In the genomic region with DNA sequence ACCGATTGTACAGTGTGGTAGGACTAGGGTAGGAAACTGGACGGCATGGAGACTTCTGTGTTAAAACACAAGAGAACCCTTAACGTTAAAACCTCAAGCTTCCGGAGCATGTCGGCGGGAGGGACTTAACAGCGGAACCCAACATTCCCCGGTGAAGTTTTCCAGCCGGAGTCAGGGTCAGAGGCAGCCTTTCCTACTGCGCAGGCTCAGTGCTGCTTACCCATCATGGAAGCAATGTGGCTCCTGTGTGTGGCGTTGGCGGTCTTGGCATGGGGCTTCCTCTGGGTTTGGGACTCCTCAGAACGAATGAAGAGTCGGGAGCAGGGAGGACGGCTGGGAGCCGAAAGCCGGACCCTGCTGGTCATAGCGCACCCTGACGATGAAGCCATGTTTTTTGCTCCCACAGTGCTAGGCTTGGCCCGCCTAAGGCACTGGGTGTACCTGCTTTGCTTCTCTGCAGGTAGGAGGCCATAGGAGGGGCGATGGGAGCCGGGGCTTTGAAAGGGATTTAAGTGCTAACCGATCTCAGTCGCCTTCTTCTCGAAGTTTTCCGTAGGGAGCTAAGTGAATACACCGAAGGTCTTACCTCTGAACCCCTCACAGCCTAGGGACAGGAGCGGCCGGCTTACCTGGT, we compare ENCODE assay signal across 8 cellular contexts. TPM values are rescaled to one million over a fixed set of nuclear protein-coding genes. Genes with fewer than 3 reads are reported as not detected.
A peak's percentile ranks its signal among the peaks of the same experiment; 100 is the strongest.
DNase-seq lines count a peak whose midpoint lies in the region; FAIRE-seq and TF ChIP-seq lines count a peak whose summit lies in the region.

PIGL (plus strand) TSS at position 209 of the 634 bp plus-strand sequence; CDS start at position 226, 17 bp downstream.

- H3K9me1 ChIP-seq in endothelial cell of umbilical vein (replicated peaks; ENCODE audit: control insufficient read depth, extremely low read depth, insufficient read depth, low read length) = no peaks in the 10 kb centered on the region

- no peaks in the 10 kb centered on the region for H3K27me3 Mint-ChIP-seq in mesothelial cell of epicardium (ENCODE audit: low read depth)

- in situ Hi-C loops in GM18951 (cut with MboI; ENCODE audit: low sequenced_read_pairs, unreplicated experiment) = no loop called here

- H3K36me3 ChIP-seq in HUES64 (ENCODE audit: insufficient read depth, low read length) (peaks cover under 1% of the 10 kb centered on the region; the same call in 1 of the 2 replicates), OCI-LY7 (ENCODE audit: insufficient read depth, low read length) (peaks cover 20% of the 10 kb centered on the region), endothelial cell of umbilical vein (ENCODE audit: control insufficient read depth in 2 of 2, extremely low read depth in 1 of 2, insufficient read depth in 2 of 2, low read length in 2 of 2) (no peaks in the 10 kb centered on the region)

- intact Hi-C loops in OCI-LY7 (cut with micrococcal nuclease; ENCODE audit: unreplicated experiment) = loop anchor here (2.0 to 5.0 kb wide), 3 partner anchors 70 to 164 kb away; partner anchors contain the start of genes CENPV and UBB
- intact Hi-C loops in endothelial cell of umbilical vein (cut with micrococcal nuclease) = no loop called here

- TF ChIP-seq POLR2A in GM18951 (IDR thresholded peaks at IDR 0.05; ENCODE audit: extremely low read depth, insufficient read depth, insufficient read length) = peak; percentile 95
- TF ChIP-seq POLR2A in endothelial cell of umbilical vein (IDR thresholded peaks at IDR 0.05; ENCODE audit: low read depth, low read length) = peak; percentile 95

- TF ChIP-seq CTCF in AG04450 (IDR thresholded peaks at IDR 0.05; ENCODE audit: low read depth, low read length) = no peak
- no peak for TF ChIP-seq CTCF in OCI-LY7 (conservative IDR thresholded peaks at IDR 0.05; ENCODE audit: low read length)
- no peak for TF ChIP-seq CTCF in endothelial cell of umbilical vein (IDR thresholded peaks at IDR 0.05; ENCODE audit: extremely low read depth in 1 of 2, insufficient read depth in 1 of 2, low read depth in 1 of 2, low read length in 2 of 2)
- TF ChIP-seq CTCF in mesothelial cell of epicardium (IDR thresholded peaks at IDR 0.05; ENCODE audit: unreplicated experiment) = no peak

- peak; percentile 86 for FAIRE-seq in endothelial cell of umbilical vein (lab: Jason Lieb, UNC)

- H3K9me3 ChIP-seq in AG04450 (ENCODE audit: control insufficient read depth, insufficient read depth, low read length) (peaks cover 4% of the 10 kb centered on the region; the same call in 1 of the 2 replicates), HUES64 (ENCODE audit: insufficient read depth, low read depth, low read length) (no peaks in the 10 kb centered on the region), OCI-LY7 (ENCODE audit: low read length) (no peaks in the 10 kb centered on the region), endothelial cell of umbilical vein (replicated peaks; ENCODE audit: control insufficient read depth, insufficient read depth, low read length) (no peaks in the 10 kb centered on the region)

- H3K4me1 ChIP-seq in HUES64 (ENCODE audit: insufficient read depth, low read length) (peaks cover 18% of the 10 kb centered on the region; the same call in 1 of the 2 replicates), OCI-LY7 (ENCODE audit: insufficient read depth, low read length, poor library complexity, severe bottlenecking) (peaks cover 20% of the 10 kb centered on the region), endothelial cell of umbilical vein (ENCODE audit: control insufficient read depth, extremely low read depth, insufficient read depth, low read length) (peaks cover 22% of the 10 kb centered on the region)

- POLR2A ChIA-PET in AG04450 (lab: Yijun Ruan, JAX) = interaction anchor here (0.5 to 1.9 kb wide), 4 partner anchors 69 to 461 kb away, joined by 3 to 4 read pairs (median 4); partner anchors contain the start of gene UBB
- POLR2A ChIA-PET in OCI-LY7 (lab: Charles Lee) = interaction anchor here (0.5 to 1.9 kb wide), 10 partner anchors 9 to 221 kb away, joined by 3 to 9 read pairs (median 4); no protein-coding TSS in a partner anchor
- POLR2A ChIA-PET in endothelial cell of umbilical vein (lab: Charles Lee) = interaction anchor here (0.8 kb wide), 1 partner anchor 67 kb away, joined by 4 read pairs; no protein-coding TSS in a partner anchor

- peak within 1 kb of the TSS; percentile 94 for H3K4me3 Mint-ChIP-seq in mesothelial cell of epicardium

- CTCF ChIA-PET in AG04450 (lab: Charles Lee) = interaction anchor here (0.6 to 1.6 kb wide), 6 partner anchors 18 to 236 kb away, joined by 3 to 6 read pairs (median 4); no protein-coding TSS in a partner anchor
- CTCF ChIA-PET in OCI-LY7 (lab: Charles Lee; ENCODE audit: unreplicated experiment) = no interaction called here
- CTCF ChIA-PET in endothelial cell of umbilical vein (lab: Charles Lee) = interaction anchor here (0.9 to 3.9 kb wide), 4 partner anchors 13 to 136 kb away, joined by 3 to 13 read pairs (median 6); partner anchors contain the start of gene CENPV

- no peaks in the 10 kb centered on the region for H3K9me2 ChIP-seq in OCI-LY7 (ENCODE audit: insufficient read depth, low read length)

- peak within 1 kb of the TSS; percentile 84 for H3K27ac ChIP-seq in AG04450 (ENCODE audit: low read depth, low read length)
- H3K27ac ChIP-seq in HUES64 (ENCODE audit: low read depth, low read length) = peak within 1 kb of the TSS; percentile 99
- H3K27ac ChIP-seq in OCI-LY7 (ENCODE audit: low read depth, low read length, poor library complexity, severe bottlenecking) = peak within 1 kb of the TSS; percentile 87
- H3K27ac ChIP-seq in endothelial cell of umbilical vein (ENCODE audit: insufficient read depth, low read depth, low read length) = peak within 1 kb of the TSS; percentile 84

- peak within 1 kb of the TSS; percentile 90 for H3K4me2 ChIP-seq in OCI-LY7 (ENCODE audit: low read length)
- peak within 1 kb of the TSS; percentile 99 for H3K4me2 ChIP-seq in endothelial cell of umbilical vein (ENCODE audit: insufficient read depth, low read length)

- H3K79me2 ChIP-seq in OCI-LY7 (ENCODE audit: insufficient read depth, low read depth, low read length) (peaks cover 56% of the 10 kb centered on the region), endothelial cell of umbilical vein (ENCODE audit: control insufficient read depth, insufficient read depth, low read length) (peaks cover 64% of the 10 kb centered on the region)

- dilution Hi-C loops in endothelial cell of umbilical vein (cut with MboI; ENCODE audit: extremely low pct_ligation_motif_present, low sequenced_read_pairs) = no loop called here

- no peaks in the 10 kb centered on the region for H3K9me3 Mint-ChIP-seq in mesothelial cell of epicardium

- H3K27ac Mint-ChIP-seq in mesothelial cell of epicardium = peak within 1 kb of the TSS; percentile 99

- DNase-seq in AG04450 (ENCODE audit: low read depth, low spot score) = peak; percentile 90
- DNase-seq in OCI-LY7 (ENCODE audit: low spot score) = peak; percentile 92
- DNase-seq in activated CD8-positive, alpha-beta memory T cell treated with anti-CD3 and anti-CD28 coated beads, Interleukin-2, amount 50 U/mL, for 48 hours = peak; percentile 91
- DNase-seq in endothelial cell of umbilical vein (ENCODE audit: low read depth, low spot score) = peak; percentile 95
- peak; percentile 68 to 85 for DNase-seq in mesothelial cell of epicardium (ENCODE audit: low spot score in 2 of 2, unreplicated experiment in 2 of 2)
- DNase-seq in stimulated activated CD8-positive, alpha-beta memory T cell treated with anti-CD3 and anti-CD28 coated beads, Interleukin-15, amount 100 ng/mL, for 24 hours (ENCODE audit: low read depth) = peak; percentile 70

- no TSS peak for BruUV-seq in OCI-LY7 (replicated peaks; lab: Mats Ljungman, UMichigan)
- BruUV-seq in endothelial cell of umbilical vein (replicated peaks; lab: Mats Ljungman, UMichigan) = TSS peak; percentile 65

- H2AFZ ChIP-seq in OCI-LY7 (ENCODE audit: low read length) (peak within 1 kb of the TSS; percentile 82), endothelial cell of umbilical vein (ENCODE audit: low read depth, low read length) (peak within 1 kb of the TSS; percentile 77)

- H3K4me3 ChIP-seq in AG04450 (ENCODE audit: low read depth, low read length) (peak within 1 kb of the TSS; percentile 96), HUES64 (ENCODE audit: low read length) (peak within 1 kb of the TSS; percentile 95), OCI-LY7 (ENCODE audit: low read depth, low read length, poor library complexity, severe bottlenecking) (peak within 1 kb of the TSS; percentile 75), endothelial cell of umbilical vein (replicated peaks in 1 of 3; ENCODE audit: insufficient read depth in 1 of 3, low read depth in 1 of 3, low read length in 3 of 3) (peak within 1 kb of the TSS; percentile 64 to 96 (median 86))

- H4K20me1 ChIP-seq in OCI-LY7 (ENCODE audit: insufficient read depth, low read length) (peaks cover 11% of the 10 kb centered on the region; the same call in 1 of the 2 replicates), endothelial cell of umbilical vein (replicated peaks; ENCODE audit: control insufficient read depth, extremely low read depth, insufficient read depth, low read length) (peaks cover 3% of the 10 kb centered on the region)

- WGBS in HUES64 = under 1% methylated on average over 29 of the region's 29 CpGs

- H3K27me3 ChIP-seq in AG04450 (ENCODE audit: control insufficient read depth, insufficient read depth, low read length) (no peaks in the 10 kb centered on the region), HUES64 (ENCODE audit: insufficient read depth, low read length) (no peaks in the 10 kb centered on the region), endothelial cell of umbilical vein (ENCODE audit: control insufficient read depth in 2 of 2, insufficient read depth in 2 of 2, low read length in 2 of 2) (no peaks in the 10 kb centered on the region)

- H3K4me1 Mint-ChIP-seq in mesothelial cell of epicardium = peaks cover 37% of the 10 kb centered on the region

- H3K9ac ChIP-seq in HUES64 (ENCODE audit: low read depth, low read length) = peak within 1 kb of the TSS; percentile 97
- H3K9ac ChIP-seq in endothelial cell of umbilical vein (replicated peaks; ENCODE audit: extremely low read depth, insufficient read depth, low read length) = peak within 1 kb of the TSS; percentile 93

- H3K36me3 Mint-ChIP-seq in mesothelial cell of epicardium = no peaks in the 10 kb centered on the region

RNA-seq across cellular contexts. Expression of gene PIGL, which starts in this region (rescaled TPM):
- 16.5 and 19.3 TPM in 2 replicates for polyA plus RNA-seq in AG04450 (2011; rRNA removed)
- polyA minus RNA-seq in AG04450 (2011; rRNA and poly(A)+ RNA removed) = 15.5 and 17.8 TPM in 2 replicates
- 17.2 TPM for polyA plus RNA-seq in HUES64 (2013, experiment 1 of 2)
- 19.8 TPM for polyA plus RNA-seq in HUES64 (2013, experiment 2 of 2)
- 38.1 and 39.4 TPM in 2 replicates for total RNA-seq in OCI-LY7 (2014; rRNA removed; shearing (Covaris generic))
- 43.6 and 50.0 TPM in 2 replicates for total RNA-seq in OCI-LY7 (2022)
- 28.0 and 28.6 TPM in 2 replicates for total RNA-seq in endothelial cell of umbilical vein
- 40.8 and 40.9 TPM in 2 replicates for polyA plus RNA-seq in endothelial cell of umbilical vein
- polyA plus RNA-seq in endothelial cell of umbilical vein (2011; cell fraction: cytosol; rRNA removed) = 12.9 and 18.3 TPM in 2 replicates
- polyA plus RNA-seq in endothelial cell of umbilical vein (2011; cell fraction: nucleus; rRNA removed) = 281 and 287 TPM in 2 replicates
- 24.0 and 25.5 TPM in 2 replicates for polyA plus RNA-seq in endothelial cell of umbilical vein (2012)
- polyA minus RNA-seq in endothelial cell of umbilical vein = 42.5 and 54.3 TPM in 2 replicates
- polyA minus RNA-seq in endothelial cell of umbilical vein (2011; cell fraction: cytosol; rRNA and poly(A)+ RNA removed) = 7.8 TPM
- 44.2 and 61.8 TPM in 2 replicates for polyA minus RNA-seq in endothelial cell of umbilical vein (2011; cell fraction: nucleus; rRNA and poly(A)+ RNA removed)
- 62.4 to 69.4 TPM (median 64.2 TPM) in 3 replicates for total RNA-seq in mesothelial cell of epicardium

Comparison
In these comparisons a context has a peak if more than half of its experiments do, and no peak if none do; other contexts are left out.
1. Peak in every context shown above with its lines: DNase-seq, H3K4me3 ChIP-seq and H3K27ac ChIP-seq.